8 cellular contexts compared by ENCODE assay signal in the genomic region with DNA sequence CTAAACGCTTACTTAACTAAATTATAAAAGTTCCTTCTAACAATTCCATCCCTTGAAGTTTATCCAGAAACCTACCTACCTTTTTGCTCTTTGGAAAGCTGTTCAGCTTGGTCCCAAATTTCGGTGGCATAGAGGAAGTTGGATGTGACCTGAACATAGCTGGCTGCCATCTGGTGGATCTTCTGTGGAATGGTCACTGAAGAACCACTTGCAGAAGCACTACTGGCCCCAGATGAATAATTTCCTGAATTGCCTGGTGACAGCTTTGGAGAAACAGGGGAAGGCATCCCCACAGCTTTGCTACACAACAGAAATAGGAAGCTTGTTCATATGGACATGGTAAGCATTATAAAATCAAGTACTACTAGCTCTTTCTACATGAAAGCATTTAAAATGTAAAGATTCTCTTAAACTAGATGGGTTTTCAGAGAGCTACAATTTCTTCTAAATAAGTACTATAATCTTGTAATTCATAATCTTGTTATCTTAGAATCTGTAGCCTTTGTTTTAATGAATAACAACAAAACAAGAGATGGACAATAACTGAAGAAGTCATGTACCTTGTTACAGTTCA. TPM values are rescaled to one million over a fixed set of nuclear protein-coding genes. Genes with fewer than 3 reads are reported as not detected.
DNase-seq lines count a peak whose midpoint lies in the region; ATAC-seq and TF ChIP-seq lines count a peak whose summit lies in the region.

No MANE protein-coding gene starts in this region.

- no peaks in the 10 kb centered on the region for H3K4me1 Mint-ChIP-seq in nephron progenitor cell

- peak; percentile 57 for ATAC-seq in GM21390 (IDR thresholded peaks at IDR 0.05; ENCODE audit: unreplicated experiment)
- ATAC-seq in HG02623 (IDR thresholded peaks at IDR 0.05; ENCODE audit: unreplicated experiment), result no peak
- ATAC-seq in HG02642 (IDR thresholded peaks at IDR 0.05; ENCODE audit: poor library complexity, unreplicated experiment), result no peak

- H3K27ac ChIP-seq in WERI-Rb-1, result no peak overlapping the region

- TF ChIP-seq CTCF in WERI-Rb-1 (IDR thresholded peaks at IDR 0.05; ENCODE audit: low read depth, low read length) (peak; percentile 72), fibroblast of the aortic adventitia (IDR thresholded peaks at IDR 0.05; ENCODE audit: insufficient read depth, low read length) (peak; percentile 72), nephron progenitor cell (IDR thresholded peaks at IDR 0.05) (peak; percentile 45)

- no peaks in the 10 kb centered on the region for H3K27me3 ChIP-seq in WERI-Rb-1 (ENCODE audit: insufficient read depth, low read depth, severe bottlenecking)

- no peaks in the 10 kb centered on the region for H3K9me3 ChIP-seq in WERI-Rb-1 (ENCODE audit: severe bottlenecking)

- H3K36me3 ChIP-seq in WERI-Rb-1, result peaks cover 67% of the 10 kb centered on the region

- no peaks in the 10 kb centered on the region for H3K27me3 Mint-ChIP-seq in nephron progenitor cell (ENCODE audit: low read depth, poor library complexity)

- peaks cover 53% of the 10 kb centered on the region for H3K36me3 Mint-ChIP-seq in nephron progenitor cell (ENCODE audit: low read depth)

- H3K4me3 Mint-ChIP-seq in nephron progenitor cell, result no peak overlapping the region

- DNase-seq in CMK (ENCODE audit: low read depth) (peak; percentile 18), NCI-H2107 treated with DMSO at 0.1 percent for 48 hours (lab: John Stamatoyannopoulos, UW; ENCODE audit: unreplicated experiment) (peak; percentile 14), WERI-Rb-1 (peak; percentile 47), fibroblast of the aortic adventitia (ENCODE audit: low read depth) (peak; percentile 77), nephron progenitor cell (peak; percentile 27)

- H3K27ac Mint-ChIP-seq in nephron progenitor cell, result no peak overlapping the region

- H3K4me3 ChIP-seq in WERI-Rb-1 (ENCODE audit: low read depth, low read length), result no peak overlapping the region
- H3K4me3 ChIP-seq in fibroblast of the aortic adventitia (ENCODE audit: low read depth, low read length), result no peak overlapping the region

- no peaks in the 10 kb centered on the region for H3K9me3 Mint-ChIP-seq in nephron progenitor cell

RNA-seq across cellular contexts. Expression of gene LEAP2, which starts 9.9 kb away (rescaled TPM):
- 0.18 and 0.74 TPM in 2 replicates for total RNA-seq in fibroblast of the aortic adventitia (ENCODE audit: low replicate concordance)

RNA-seq across cellular contexts. Expression of gene UQCRQ, which starts 16.9 kb away (rescaled TPM):
- 77.2 and 92.0 TPM in 2 replicates for total RNA-seq in fibroblast of the aortic adventitia (ENCODE audit: low replicate concordance)

RNA-seq across cellular contexts. Expression of gene GDF9, which starts 17.1 kb away (rescaled TPM):
- total RNA-seq in fibroblast of the aortic adventitia (ENCODE audit: low replicate concordance), result 0.18 TPM in 1 of 2 replicates, not detected in the other

RNA-seq across cellular contexts. Expression of gene SHROOM1, which starts 52.9 kb away (rescaled TPM):
- 1.2 and 7.6 TPM in 2 replicates for total RNA-seq in fibroblast of the aortic adventitia (ENCODE audit: low replicate concordance)

Comparison
In these comparisons a context has a peak if more than half of its experiments do, and no peak if none do; other contexts are left out.
1. DNase-seq: peak in every context shown above with its lines; median percentile 77 in fibroblast of the aortic adventitia; 47 in WERI-Rb-1; 27 in nephron progenitor cell; 18 in CMK; 14 in NCI-H2107 treated with DMSO at 0.1 percent for 48 hours.